ENCODE assay signal across 20 cellular contexts in the genomic region with DNA sequence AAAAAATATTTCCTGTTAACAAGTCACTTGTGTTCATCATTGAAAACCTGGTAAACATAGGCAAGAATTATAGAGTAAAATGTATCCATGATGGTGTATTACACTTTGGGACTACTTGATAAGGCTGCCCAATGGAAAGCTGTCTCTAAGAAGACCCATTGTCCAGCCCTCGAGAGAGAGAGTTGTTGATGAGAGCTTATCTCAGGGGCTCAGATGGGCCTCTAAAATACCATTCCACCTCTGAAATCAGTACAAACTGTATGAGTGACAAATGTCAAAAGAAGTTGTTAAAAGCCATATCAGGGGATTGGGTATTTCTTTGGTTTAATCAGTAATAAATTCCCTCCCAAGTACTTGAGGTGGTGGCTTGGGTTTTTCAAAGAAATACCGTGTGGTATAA.
DNase-seq lines count a peak whose midpoint lies in the region; ATAC-seq, FAIRE-seq and TF ChIP-seq lines count a peak whose summit lies in the region.
"Had no signal": no experiment of that assay in that cellular context is flagged by ENCODE, and none has a peak within 500 bp of the region (broad histone marks: within the 10 kb centered on the region; RNA-seq: fewer than 3 reads in every experiment).

No MANE protein-coding gene starts in this region.

- H3K27ac Mint-ChIP-seq in activated naive CD4-positive, alpha-beta T cell treated with anti-CD3 and anti-CD28 coated beads, Interleukin-2, amount 50 U/mL, for 72 hours: no peak overlapping the region
- H3K27ac Mint-ChIP-seq: B cell; CD4-positive, alpha-beta T cell; CD8-positive, alpha-beta T cell had no signal

- H3K4me2 ChIP-seq in K562 (ENCODE audit: insufficient read depth, low read length): no peak overlapping the region
- H3K4me2 ChIP-seq: BLaER1 treated with 17β-estradiol and CSF1 and Interleukin-3, amounts not matched to agents 10 nM and 100 nM had no signal

- ATAC-seq in K562: peak; percentile 70
- no peak for ATAC-seq in activated naive CD4-positive, alpha-beta T cell treated with anti-CD3 and anti-CD28 coated beads, Interleukin-2, amount 50 U/mL, for 72 hours
- ATAC-seq: CD8-positive, alpha-beta T cell had no signal

- H3K36me3 Mint-ChIP-seq in activated naive CD4-positive, alpha-beta T cell treated with anti-CD3 and anti-CD28 coated beads, Interleukin-2, amount 50 U/mL, for 72 hours: no peaks in the 10 kb centered on the region
- H3K36me3 Mint-ChIP-seq: CD8-positive, alpha-beta T cell had no signal

- H3K27ac ChIP-seq in K562 (ENCODE audit: extremely low read depth, low read depth, low read length): no peak overlapping the region
- H3K27ac ChIP-seq: BLaER1 treated with 17β-estradiol and CSF1 and Interleukin-3, amounts not matched to agents 10 nM and 100 nM; C4-2B had no signal

- TF ChIP-seq EP300 in K562 (IDR thresholded peaks at IDR 0.05; ENCODE audit: low read length): peak; percentile 83

- no peaks in the 10 kb centered on the region for H3K9me1 ChIP-seq in K562 (ENCODE audit: control insufficient read depth, insufficient read depth, low read length)

- POLR2A ChIA-PET in K562 (lab: Yijun Ruan, JAX): interaction anchor here (0.6 to 1.2 kb wide), 2 partner anchors 11 to 21 kb away, joined by 3 to 6 read pairs; no protein-coding TSS in a partner anchor

- no peak for TF ChIP-seq CTCF in K562 (IDR thresholded peaks at IDR 0.05 in 2 of 3, conservative IDR thresholded peaks at IDR 0.05 in 1 of 3; ENCODE audit: insufficient read depth in 2 of 3, low read depth in 1 of 3, low read length in 3 of 3)

- no peak; a peak in 1 of 4 replicates for TF ChIP-seq RAD21 in K562 (CRISPR knock-in tag; conservative IDR thresholded peaks at IDR 0.05 in 1 of 2, IDR thresholded peaks at IDR 0.05 in 1 of 2)

- intact Hi-C loops in K562 (cut with micrococcal nuclease): no loop called here

- no peaks in the 10 kb centered on the region for H4K20me1 ChIP-seq in K562 (replicated peaks; ENCODE audit: control insufficient read depth, insufficient read depth, low read length)
- H4K20me1 ChIP-seq: BLaER1 treated with 17β-estradiol and CSF1 and Interleukin-3, amounts not matched to agents 10 nM and 100 nM had no signal

- H3K4me1 ChIP-seq in K562 (replicated peaks in 1 of 2; ENCODE audit: control insufficient read depth in 2 of 2, insufficient read depth in 2 of 2, low read length in 2 of 2): peaks cover 7 to 34% of the 10 kb centered on the region in 2 experiments; a peak in 4 of 5 replicates
- H3K4me1 ChIP-seq: Caco-2 had no signal

- FAIRE-seq in K562 (lab: Jason Lieb, UNC): peak; percentile 83
- FAIRE-seq: D721Med, G401.6, GM12891, GM19239 had no signal

- no peaks in the 10 kb centered on the region for H3K36me3 ChIP-seq in K562 (ENCODE audit: control insufficient read depth, insufficient read depth, low read length)

- no peak for TF ChIP-seq POLR2A in K562 (conservative IDR thresholded peaks at IDR 0.05)

- peaks cover 13% of the 10 kb centered on the region for H3K9me3 ChIP-seq in K562 (replicated peaks; ENCODE audit: control insufficient read depth, insufficient read depth, low read depth, low read length)
- H3K9me3 ChIP-seq: Caco-2 had no signal

- BruUV-seq in K562 (replicated peaks; lab: Mats Ljungman, UMichigan): no TSS peak

- H3K4me3 ChIP-seq in K562: no peak overlapping the region
- H3K4me3 ChIP-seq: BLaER1 treated with 17β-estradiol and CSF1 and Interleukin-3, amounts not matched to agents 10 nM and 100 nM had no signal

- CTCF ChIA-PET in K562 (lab: Yijun Ruan, JAX; ENCODE audit: low intra/inter-chr PET ratio): no interaction called here

- no peak overlapping the region for H2AFZ ChIP-seq in K562 (ENCODE audit: low read depth, low read length)

- in situ Hi-C loops in K562 (cut with MboI): no loop called here

- H3K27me3 ChIP-seq in K562 (ENCODE audit: control insufficient read depth in 2 of 2, insufficient read depth in 2 of 2, low read length in 2 of 2): no peaks in the 10 kb centered on the region
- H3K27me3 ChIP-seq: BLaER1 treated with 17β-estradiol and CSF1 and Interleukin-3, amounts not matched to agents 10 nM and 100 nM had no signal

- DNase-seq in OCI-M1 (lab: John Stamatoyannopoulos, UW) (peak; percentile 85), K562 (ENCODE audit: extremely low read depth in 1 of 4, low spot score in 3 of 4) (peak; percentile 38 to 86 (median 62)), kidney glomerular epithelial cell (lab: John Stamatoyannopoulos, UW) (no peak)
- no peak for DNase-seq in stimulated activated CD4-positive, alpha-beta T cell treated with anti-CD3 and anti-CD28 coated beads, Interleukin-4, amount 100 ng/mL, for 4 hours
- no peak for DNase-seq in activated naive CD4-positive, alpha-beta T cell treated with anti-CD3 and anti-CD28 coated beads, Interleukin-2, amount 50 U/mL, for 72 hours (ENCODE audit: low spot score in 2 of 2)
- DNase-seq: 8988T; AML-193; Caco-2; Calu3; CD4-positive, alpha-beta T cell; CD8-positive, alpha-beta T cell; DMS79 treated with DMSO at 0.1 percent for 48 hours; GF-D8 had no signal

- no peaks in the 10 kb centered on the region for H3K79me2 ChIP-seq in K562 (ENCODE audit: control insufficient read depth, insufficient read depth, low read length)

- no peak overlapping the region for H3K9ac ChIP-seq in K562 (ENCODE audit: insufficient read depth in 1 of 2, low read depth in 2 of 2, low read length in 2 of 2)
- H3K9ac ChIP-seq: BLaER1 treated with 17β-estradiol and CSF1 and Interleukin-3, amounts not matched to agents 10 nM and 100 nM had no signal

- WGBS in K562 (ENCODE audit: insufficient coverage, low coverage, missing lambda C conversion rate): 0% methylated on average over 2 of the region's 2 CpGs

- H3K9me3 Mint-ChIP-seq in activated naive CD4-positive, alpha-beta T cell treated with anti-CD3 and anti-CD28 coated beads, Interleukin-2, amount 50 U/mL, for 72 hours: peaks cover 5 to 11% of the 10 kb centered on the region in 2 donors

TF ChIP-seq in K562, 482 proteins besides CTCF, POLR2A, EP300 and RAD21 (continues in another document):
- TF ChIP-seq NBN (IDR thresholded peaks at IDR 0.05; ENCODE audit: low read depth) (0 out of 2 replicates have a peak, but pooled peaks have one; percentile 49), LCOR (CRISPR knock-in tag; IDR thresholded peaks at IDR 0.05) (peak; percentile 34; the same call in 1 of the 2 replicates), FOXM1 (IDR thresholded peaks at IDR 0.05; ENCODE audit: low read depth) (peak; percentile 61), FOXM1 (CRISPR knock-in tag; IDR thresholded peaks at IDR 0.05; ENCODE audit: low read depth) (no peak), NONO (IDR thresholded peaks at IDR 0.05; ENCODE audit: low read depth in 2 of 2, low read length in 1 of 2) (0 out of 4 replicates have a peak, but pooled peaks of 1 of the 2 experiments have one; percentile 63), CREM (IDR thresholded peaks at IDR 0.05; ENCODE audit: low read depth) (no peak), EHMT2 (IDR thresholded peaks at IDR 0.05) (0 out of 2 replicates have a peak, but pooled peaks have one; percentile 46), ZNF586 (CRISPR knock-in tag; conservative IDR thresholded peaks at IDR 0.05) (no peak), ZNF445 (CRISPR knock-in tag; IDR thresholded peaks at IDR 0.05; ENCODE audit: low read depth) (0 out of 2 replicates have a peak, but pooled peaks have one; percentile 59), RFX5 (IDR thresholded peaks at IDR 0.05; ENCODE audit: low read depth, low read length) (peak; percentile 28; the same call in 1 of the 2 replicates)
- TF ChIP-seq, protein P1, sequence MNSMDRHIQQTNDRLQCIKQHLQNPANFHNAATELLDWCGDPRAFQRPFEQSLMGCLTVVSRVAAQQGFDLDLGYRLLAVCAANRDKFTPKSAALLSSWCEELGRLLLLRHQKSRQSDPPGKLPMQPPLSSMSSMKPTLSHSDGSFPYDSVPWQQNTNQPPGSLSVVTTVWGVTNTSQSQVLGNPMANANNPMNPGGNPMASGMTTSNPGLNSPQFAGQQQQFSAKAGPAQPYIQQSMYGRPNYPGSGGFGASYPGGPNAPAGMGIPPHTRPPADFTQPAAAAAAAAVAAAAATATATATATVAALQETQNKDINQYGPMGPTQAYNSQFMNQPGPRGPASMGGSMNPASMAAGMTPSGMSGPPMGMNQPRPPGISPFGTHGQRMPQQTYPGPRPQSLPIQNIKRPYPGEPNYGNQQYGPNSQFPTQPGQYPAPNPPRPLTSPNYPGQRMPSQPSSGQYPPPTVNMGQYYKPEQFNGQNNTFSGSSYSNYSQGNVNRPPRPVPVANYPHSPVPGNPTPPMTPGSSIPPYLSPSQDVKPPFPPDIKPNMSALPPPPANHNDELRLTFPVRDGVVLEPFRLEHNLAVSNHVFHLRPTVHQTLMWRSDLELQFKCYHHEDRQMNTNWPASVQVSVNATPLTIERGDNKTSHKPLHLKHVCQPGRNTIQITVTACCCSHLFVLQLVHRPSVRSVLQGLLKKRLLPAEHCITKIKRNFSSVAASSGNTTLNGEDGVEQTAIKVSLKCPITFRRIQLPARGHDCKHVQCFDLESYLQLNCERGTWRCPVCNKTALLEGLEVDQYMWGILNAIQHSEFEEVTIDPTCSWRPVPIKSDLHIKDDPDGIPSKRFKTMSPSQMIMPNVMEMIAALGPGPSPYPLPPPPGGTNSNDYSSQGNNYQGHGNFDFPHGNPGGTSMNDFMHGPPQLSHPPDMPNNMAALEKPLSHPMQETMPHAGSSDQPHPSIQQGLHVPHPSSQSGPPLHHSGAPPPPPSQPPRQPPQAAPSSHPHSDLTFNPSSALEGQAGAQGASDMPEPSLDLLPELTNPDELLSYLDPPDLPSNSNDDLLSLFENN (IDR thresholded peaks at IDR 0.05; ENCODE audit: low read depth in 2 of 2, low read length in 2 of 2): peak in 1 of 2 experiments; percentile 68; a peak in 1 of 4 replicates

Comparison
In these comparisons a context has a peak if more than half of its experiments do, and no peak if none do; other contexts are left out.
1. DNase-seq: peak in OCI-M1 (single experiment) and K562 (4 of 4); none in stimulated activated CD4-positive, alpha-beta T cell treated with anti-CD3 and anti-CD28 coated beads, Interleukin-4, amount 100 ng/mL, for 4 hours (0 of 2), kidney glomerular epithelial cell (single experiment) and activated naive CD4-positive, alpha-beta T cell treated with anti-CD3 and anti-CD28 coated beads, Interleukin-2, amount 50 U/mL, for 72 hours (0 of 2).